In the genomic region with DNA sequence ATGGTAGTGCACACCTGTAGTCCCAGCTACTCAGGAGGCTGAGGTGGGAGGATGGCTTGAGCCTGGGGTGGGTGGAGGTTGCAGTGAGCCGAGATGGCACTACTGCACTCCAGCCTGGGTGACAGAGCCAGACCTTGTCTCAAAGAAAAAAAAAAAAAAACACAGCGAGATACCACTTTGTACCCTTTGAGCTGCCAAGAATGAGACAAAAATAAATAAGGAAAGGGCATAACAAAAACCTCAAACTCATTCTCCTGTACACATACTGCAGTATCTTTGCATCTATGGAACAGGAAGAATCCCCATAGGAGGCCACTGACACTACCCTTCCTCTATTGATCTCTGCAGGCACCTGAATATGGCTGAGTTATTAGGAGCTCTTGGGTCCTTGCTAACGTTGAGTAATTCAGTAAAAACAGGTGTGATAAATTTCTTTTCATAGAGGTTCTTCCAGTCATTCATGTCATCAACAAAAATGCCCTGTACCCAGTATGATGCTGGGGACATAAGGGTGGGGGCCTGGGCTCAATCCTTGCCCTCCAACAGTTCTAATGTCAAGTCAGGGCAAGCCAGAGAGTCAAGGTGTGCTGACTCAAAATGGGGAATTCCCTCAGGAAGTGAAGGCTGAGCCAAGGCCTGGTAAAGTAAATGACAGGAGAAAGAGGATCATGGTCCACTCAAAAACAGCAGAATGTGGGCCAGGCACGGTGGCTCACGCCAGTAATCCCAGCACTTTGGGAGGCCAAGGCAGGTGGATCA, we compare ENCODE assay signal across 17 cellular contexts. TPM values are rescaled to one million over a fixed set of nuclear protein-coding genes. Genes with fewer than 3 reads are reported as not detected.
DNase-seq lines count a peak whose midpoint lies in the region; ATAC-seq and TF ChIP-seq lines count a peak whose summit lies in the region.
"Had no signal": no experiment of that assay in that cellular context is flagged by ENCODE, and none has a peak within 500 bp of the region (broad histone marks: within the 10 kb centered on the region; RNA-seq: fewer than 3 reads in every experiment).

No MANE protein-coding gene starts in this region.

- CTCF ChIA-PET in WTC11 (lab: Charles Lee): interaction anchor here (1.7 to 2.9 kb wide), 2 partner anchors 27 to 37 kb away, joined by 3 to 14 read pairs; partner anchors contain the start of genes RANBP10 and TSNAXIP1

- H3K9me3 ChIP-seq in upper lobe of right lung: no peaks in the 10 kb centered on the region
- no peaks in the 10 kb centered on the region for H3K9me3 ChIP-seq in BE2C
- H3K9me3 ChIP-seq: neutrophil, thyroid gland had no signal

- POLR2A ChIA-PET in WTC11 (lab: Charles Lee): no interaction called here

- TF ChIP-seq CTCF in WTC11 (IDR thresholded peaks at IDR 0.05): no peak
- TF ChIP-seq CTCF in upper lobe of right lung (IDR thresholded peaks at IDR 0.05): no peak
- TF ChIP-seq CTCF in BE2C (IDR thresholded peaks at IDR 0.05; ENCODE audit: low read depth, low read length): no peak

- H3K36me3 ChIP-seq in upper lobe of right lung (no peaks in the 10 kb centered on the region), BE2C (no peaks in the 10 kb centered on the region)
- H3K36me3 ChIP-seq: thyroid gland had no signal

- ATAC-seq in stimulated activated naive CD8-positive, alpha-beta T cell treated with anti-CD3 and anti-CD28 coated beads, Interleukin-15, Interleukin-2, amounts not matched to agents 100 U/mL and 50 U/mL, for 24 hours: no peak
- ATAC-seq in WTC11 (no peak), left colon (peak; percentile 32), upper lobe of right lung (peak; percentile 20), GM18520 (IDR thresholded peaks at IDR 0.05; ENCODE audit: unreplicated experiment) (no peak), HG02571 (IDR thresholded peaks at IDR 0.05; ENCODE audit: unreplicated experiment) (no peak)
- ATAC-seq: effector memory CD8-positive, alpha-beta T cell had no signal

- H3K4me3 ChIP-seq in upper lobe of right lung (no peak overlapping the region), BE2C (ENCODE audit: low read depth, low read length) (no peak overlapping the region)
- H3K4me3 ChIP-seq: GM23248, thyroid gland had no signal

- H3K27ac ChIP-seq in upper lobe of right lung: no peak overlapping the region
- H3K27ac ChIP-seq: GM23248, neutrophil, thyroid gland had no signal

- peak overlapping the region; percentile 70 for H3K27ac Mint-ChIP-seq in stimulated activated naive CD8-positive, alpha-beta T cell treated with anti-CD3 and anti-CD28 coated beads, Interleukin-15, Interleukin-2, amounts not matched to agents 100 ng/mL and 50 ng/mL, for 24 hours
- H3K27ac Mint-ChIP-seq in WTC11: 0 out of 2 replicates have a peak overlapping the region, but pooled peaks have one; percentile 31

- no peaks in the 10 kb centered on the region for H3K9me3 Mint-ChIP-seq in stimulated activated naive CD8-positive, alpha-beta T cell treated with anti-CD3 and anti-CD28 coated beads, Interleukin-15, Interleukin-2, amounts not matched to agents 100 ng/mL and 50 ng/mL, for 24 hours
- peaks cover 4% of the 10 kb centered on the region; the same call in 1 of the 2 replicates for H3K9me3 Mint-ChIP-seq in WTC11
- H3K9me3 Mint-ChIP-seq: central memory CD8-positive, alpha-beta T cell; effector memory CD8-positive, alpha-beta T cell had no signal

- no peak overlapping the region for H3K4me3 Mint-ChIP-seq in stimulated activated naive CD8-positive, alpha-beta T cell treated with anti-CD3 and anti-CD28 coated beads, Interleukin-15, Interleukin-2, amounts not matched to agents 100 ng/mL and 50 ng/mL, for 24 hours
- no peak overlapping the region for H3K4me3 Mint-ChIP-seq in WTC11
- H3K4me3 Mint-ChIP-seq: central memory CD8-positive, alpha-beta T cell; effector memory CD8-positive, alpha-beta T cell had no signal

- peaks cover 32% of the 10 kb centered on the region for H3K4me1 Mint-ChIP-seq in stimulated activated naive CD8-positive, alpha-beta T cell treated with anti-CD3 and anti-CD28 coated beads, Interleukin-15, Interleukin-2, amounts not matched to agents 100 ng/mL and 50 ng/mL, for 24 hours (ENCODE audit: low read depth)
- peaks cover 6% of the 10 kb centered on the region for H3K4me1 Mint-ChIP-seq in WTC11

- H3K27me3 ChIP-seq in upper lobe of right lung (no peaks in the 10 kb centered on the region), BE2C (no peaks in the 10 kb centered on the region)
- H3K27me3 ChIP-seq: neutrophil, thyroid gland had no signal

- intact Hi-C loops in left colon (cut with DNase I, micrococcal nuclease) (no loop called here), upper lobe of right lung (cut with DNase I) (no loop called here)

- H3K4me1 ChIP-seq in upper lobe of right lung (peaks cover 3% of the 10 kb centered on the region), BE2C (no peaks in the 10 kb centered on the region)

- no peak for DNase-seq in stimulated activated naive CD8-positive, alpha-beta T cell treated with anti-CD3 and anti-CD28 coated beads, Interleukin-15, Interleukin-2, amounts not matched to agents 100 U/mL and 50 U/mL, for 24 hours
- DNase-seq in WTC11 (ENCODE audit: low spot score) (no peak), left colon (no peak), upper lobe of right lung (no peak), BE2C (no peak)
- DNase-seq: effector memory CD8-positive, alpha-beta T cell; foreskin fibroblast; GM23248; mesendoderm; NCI-H2029 treated with DMSO at 0.1 percent for 48 hours; NCI-H526; thyroid gland had no signal

- H3K27me3 Mint-ChIP-seq in stimulated activated naive CD8-positive, alpha-beta T cell treated with anti-CD3 and anti-CD28 coated beads, Interleukin-15, Interleukin-2, amounts not matched to agents 100 ng/mL and 50 ng/mL, for 24 hours: no peaks in the 10 kb centered on the region
- H3K27me3 Mint-ChIP-seq in WTC11 (ENCODE audit: low read depth): no peaks in the 10 kb centered on the region
- H3K27me3 Mint-ChIP-seq: central memory CD8-positive, alpha-beta T cell; effector memory CD8-positive, alpha-beta T cell had no signal

- peaks cover 16% of the 10 kb centered on the region for H3K36me3 Mint-ChIP-seq in stimulated activated naive CD8-positive, alpha-beta T cell treated with anti-CD3 and anti-CD28 coated beads, Interleukin-15, Interleukin-2, amounts not matched to agents 100 ng/mL and 50 ng/mL, for 24 hours (ENCODE audit: low read depth)
- H3K36me3 Mint-ChIP-seq in WTC11: peaks cover 9% of the 10 kb centered on the region

TF ChIP-seq in WTC11, 78 proteins besides CTCF, POLR2A, EP300 and RAD21 (continues in another document):
- TF ChIP-seq ATF6 (CRISPR knock-in tag; IDR thresholded peaks at IDR 0.05) (no peak), PRRX2 (CRISPR knock-in tag; IDR thresholded peaks at IDR 0.05) (no peak), JAZF1 (CRISPR knock-in tag; IDR thresholded peaks at IDR 0.05) (no peak), ARID4B (CRISPR knock-in tag; IDR thresholded peaks at IDR 0.05; ENCODE audit: borderline replicate concordance) (no peak)

RNA-seq across cellular contexts. Expression of gene RANBP10, which starts 26.9 kb away (rescaled TPM):
- total RNA-seq in WTC11 (2021) (14.0 to 16.9 TPM (median 16.1 TPM) in 3 replicates), left colon (10 to 100 TPM; 16.9 to 20.5 TPM), upper lobe of right lung (19.2 TPM)
- polyA plus RNA-seq in BE2C (2012; ENCODE audit: insufficient read depth, insufficient read length, low read depth): 20.5 TPM

RNA-seq across cellular contexts. Expression of gene TSNAXIP1, which starts 27.3 kb away (rescaled TPM):
- total RNA-seq in WTC11 (2021) (0.41 to 1.7 TPM (median 0.48 TPM) in 3 replicates), left colon (under 1 TPM; 0.12 to 0.75 TPM), upper lobe of right lung (0.55 TPM)
- polyA plus RNA-seq in BE2C (2012; ENCODE audit: insufficient read depth, insufficient read length, low read depth): 0.43 TPM

Comparison
In these comparisons a context has a peak if more than half of its experiments do, and no peak if none do; other contexts are left out.
1. ATAC-seq: peak in left colon (single experiment) and upper lobe of right lung (single experiment); none in stimulated activated naive CD8-positive, alpha-beta T cell treated with anti-CD3 and anti-CD28 coated beads, Interleukin-15, Interleukin-2, amounts not matched to agents 100 U/mL and 50 U/mL, for 24 hours (single experiment), WTC11 (single experiment), GM18520 (single experiment) and HG02571 (single experiment).